In the genomic region with DNA sequence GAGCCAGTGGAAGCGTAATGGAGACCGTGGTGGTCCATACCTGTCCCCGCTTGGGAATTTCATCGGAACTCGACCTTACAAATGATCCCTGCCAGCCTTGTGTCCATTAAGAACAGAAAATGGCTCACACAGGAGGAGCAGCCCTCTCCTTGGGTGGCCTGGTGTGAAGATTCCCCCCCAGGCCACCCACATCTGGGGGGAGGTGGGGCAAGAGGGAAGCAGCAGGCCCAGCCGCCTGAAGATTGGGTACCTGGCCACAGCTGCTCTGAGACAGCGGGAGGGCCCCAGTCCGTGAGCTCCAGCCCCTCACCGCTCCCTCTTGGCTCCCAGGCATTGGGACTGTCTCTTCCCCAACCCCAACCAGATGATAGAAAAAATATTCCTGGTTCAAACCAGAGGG, we compare ENCODE assay signal across 28 cellular contexts.
"Had no signal": no experiment of that assay in that cellular context is flagged by ENCODE, and none has a peak within 500 bp of the region (broad histone marks: within the 10 kb centered on the region; RNA-seq: fewer than 3 reads in every experiment).

No MANE protein-coding gene starts in this region.

- FAIRE-seq: endometrium, islet of Langerhans had no signal

- H3K27me3 ChIP-seq: right atrium auricular region, transverse colon had no signal

- H3K36me3 ChIP-seq: esophagus squamous epithelium, heart right ventricle, lower lobe of right lung, neutrophil, prostate gland, right atrium auricular region, suprapubic skin, transverse colon had no signal

- H3K4me1 ChIP-seq: esophagus squamous epithelium, lower lobe of right lung, parathyroid adenoma, prostate gland, right atrium auricular region, suprapubic skin, transverse colon had no signal

- ATAC-seq: effector memory CD8-positive, alpha-beta T cell; left colon; left ventricle myocardium superior; lower lobe of right lung; naive thymus-derived CD4-positive, alpha-beta T cell; stimulated activated naive CD8-positive, alpha-beta T cell treated with anti-CD3 and anti-CD28 coated beads, Interleukin-15, amount 100 ng/mL, for 72 hours had no signal

- H3K4me3 ChIP-seq: esophagus squamous epithelium, heart right ventricle, lower lobe of right lung, prostate gland, right atrium auricular region, skin epidermis, suprapubic skin, transverse colon had no signal

- DNase-seq: cortex of kidney; effector memory CD8-positive, alpha-beta T cell; erythroblast; esophagus squamous epithelium; foreskin melanocyte; glutamatergic neuron; heart right ventricle; hippocampal formation; kidney glomerular epithelial cell; left colon; left ventricle myocardium superior; lower lobe of right lung; midbrain; naive thymus-derived CD4-positive, alpha-beta T cell; stimulated activated CD4-positive, alpha-beta T cell treated with anti-CD3 and anti-CD28 coated beads, Interleukin-15, amount 100 ng/mL, for 24 hours; stimulated activated CD4-positive, alpha-beta T cell treated with anti-CD3 and anti-CD28 coated beads, Interleukin-2, amount 100 ng/mL, for 48 hours; stimulated activated CD8-positive, alpha-beta memory T cell treated with anti-CD3 and anti-CD28 coated beads, Interleukin-4, amount 100 ng/mL, for 48 hours; stimulated activated naive CD4-positive, alpha-beta T cell; stimulated activated naive CD8-positive, alpha-beta T cell treated with anti-CD3 and anti-CD28 coated beads, Interleukin-15, amount 100 ng/mL, for 72 hours; transverse colon had no signal

- H3K79me2 ChIP-seq: parathyroid adenoma had no signal

- H3K9me3 ChIP-seq: esophagus squamous epithelium, heart right ventricle, lower lobe of right lung, neutrophil, prostate gland, right atrium auricular region, suprapubic skin, transverse colon had no signal

- H2AFZ ChIP-seq: parathyroid adenoma had no signal

- H3K9ac ChIP-seq: parathyroid adenoma had no signal

- H3K27ac ChIP-seq: esophagus squamous epithelium, heart right ventricle, lower lobe of right lung, neutrophil, prostate gland, right atrium auricular region, skin epidermis, suprapubic skin, transverse colon had no signal
